1 cellular context compared by ENCODE assay signal in genomic region chr2:239401450-239402227, GRCh38.
TF ChIP-seq lines count a peak whose summit lies in the region.

No MANE protein-coding gene starts in this region.

TF ChIP-seq in HepG2, 621 proteins besides CTCF, POLR2A, EP300 and RAD21 (continued from another document):
- TF ChIP-seq ZBTB8A (CRISPR knock-in tag; IDR thresholded peaks at IDR 0.05; ENCODE audit: borderline replicate concordance, low read depth) (peak; percentile 98), SIN3B (IDR thresholded peaks at IDR 0.05; ENCODE audit: low read length) (no peak), HNF1B (CRISPR knock-in tag; IDR thresholded peaks at IDR 0.05) (peak; percentile 97), NR0B2 (CRISPR knock-in tag; IDR thresholded peaks at IDR 0.05) (peak; percentile 99), PAWR (CRISPR knock-in tag; IDR thresholded peaks at IDR 0.05; ENCODE audit: borderline replicate concordance) (peak; percentile 98; the same call in 1 of the 2 replicates), ZNF24 (IDR thresholded peaks at IDR 0.05) (0 out of 2 replicates have a peak, but pooled peaks have one; percentile 56), AKAP8 (CRISPR knock-in tag; IDR thresholded peaks at IDR 0.05) (peak; percentile 98), ZBTB25 (CRISPR knock-in tag; IDR thresholded peaks at IDR 0.05) (peak; percentile 69; the same call in 1 of the 2 replicates), ZNF18 (CRISPR knock-in tag; IDR thresholded peaks at IDR 0.05; ENCODE audit: insufficient replicate concordance) (peak; percentile 90), THAP11 (CRISPR knock-in tag; IDR thresholded peaks at IDR 0.05) (peak; percentile 91), HOXD1 (CRISPR knock-in tag; IDR thresholded peaks at IDR 0.05) (peak; percentile 94), GATA4 (IDR thresholded peaks at IDR 0.05; ENCODE audit: borderline replicate concordance, low read depth) (peak; percentile 84), ZBTB38 (CRISPR knock-in tag; IDR thresholded peaks at IDR 0.05) (peak; percentile 100), ZNF770 (CRISPR knock-in tag; IDR thresholded peaks at IDR 0.05) (peak; percentile 58), ZNF615 (CRISPR knock-in tag; IDR thresholded peaks at IDR 0.05; ENCODE audit: borderline replicate concordance) (0 out of 2 replicates have a peak, but pooled peaks have one; percentile 68), ZNF569 (CRISPR knock-in tag; IDR thresholded peaks at IDR 0.05; ENCODE audit: borderline replicate concordance) (peak; percentile 98; the same call in 1 of the 2 replicates), E2F5 (CRISPR knock-in tag; conservative IDR thresholded peaks at IDR 0.05) (peak; percentile 95), CEBPB (IDR thresholded peaks at IDR 0.05; ENCODE audit: borderline replicate concordance, low read depth, low read length) (no peak), EED (CRISPR knock-in tag; IDR thresholded peaks at IDR 0.05) (peak; percentile 100), ZFY (CRISPR knock-in tag; IDR thresholded peaks at IDR 0.05) (peak; percentile 100), ZNF597 (CRISPR knock-in tag; IDR thresholded peaks at IDR 0.05) (no peak; the same call in 1 of the 2 replicates), THYN1 (CRISPR knock-in tag; IDR thresholded peaks at IDR 0.05; ENCODE audit: borderline replicate concordance, low read depth) (no peak; the same call in 1 of the 2 replicates), RBFOX2 (IDR thresholded peaks at IDR 0.05; ENCODE audit: low read depth, low read length) (peak; percentile 100), CHD4 (IDR thresholded peaks at IDR 0.05; ENCODE audit: borderline replicate concordance, low read length) (no peak; the same call in 1 of the 2 replicates), TFAP4 (IDR thresholded peaks at IDR 0.05; ENCODE audit: borderline replicate concordance, low read depth) (peak; percentile 69; the same call in 1 of the 2 replicates), NONO (IDR thresholded peaks at IDR 0.05) (no peak), NONO (CRISPR knock-in tag; conservative IDR thresholded peaks at IDR 0.05) (peak; percentile 99), JDP2 (CRISPR knock-in tag; IDR thresholded peaks at IDR 0.05; ENCODE audit: borderline replicate concordance) (peak; percentile 92), STAG1 (CRISPR knock-in tag; IDR thresholded peaks at IDR 0.05) (peak; percentile 21; the same call in 1 of the 2 replicates), JUNB (CRISPR knock-in tag; IDR thresholded peaks at IDR 0.05; ENCODE audit: borderline replicate concordance) (peak; percentile 68; the same call in 1 of the 2 replicates), MTF2 (CRISPR knock-in tag; IDR thresholded peaks at IDR 0.05; ENCODE audit: borderline replicate concordance) (peak; percentile 93), MLX (CRISPR knock-in tag; IDR thresholded peaks at IDR 0.05) (peak; percentile 72; the same call in 1 of the 2 replicates), ZNF660 (CRISPR knock-in tag; IDR thresholded peaks at IDR 0.05; ENCODE audit: borderline replicate concordance, low read depth) (peak; percentile 97; the same call in 1 of the 2 replicates), ZNF17 (CRISPR knock-in tag; IDR thresholded peaks at IDR 0.05) (no peak; the same call in 1 of the 2 replicates), EZH2 (conservative IDR thresholded peaks at IDR 0.05; ENCODE audit: low read depth, low read length) (no peak), PRDM15 (CRISPR knock-in tag; IDR thresholded peaks at IDR 0.05) (peak; percentile 83), ZNF3 (CRISPR knock-in tag; IDR thresholded peaks at IDR 0.05) (peak; percentile 61; the same call in 1 of the 2 replicates), NR2F2 (IDR thresholded peaks at IDR 0.05; ENCODE audit: borderline replicate concordance, low read depth) (peak; percentile 7; the same call in 1 of the 2 replicates), ZNF30 (CRISPR knock-in tag; IDR thresholded peaks at IDR 0.05) (peak; percentile 98), MED8 (CRISPR knock-in tag; IDR thresholded peaks at IDR 0.05; ENCODE audit: insufficient replicate concordance) (peak; percentile 95)
